ENCODE assay signal across 20 cellular contexts in genomic region chr11:74000770-74001169, GRCh38. TPM values are rescaled to one million over a fixed set of nuclear protein-coding genes. Genes with fewer than 3 reads are reported as not detected.
DNase-seq lines count a peak whose midpoint lies in the region; ATAC-seq and TF ChIP-seq lines count a peak whose summit lies in the region.
"Had no signal": no experiment of that assay in that cellular context is flagged by ENCODE, and none has a peak within 500 bp of the region (broad histone marks: within the 10 kb centered on the region; RNA-seq: fewer than 3 reads in every experiment).

No MANE protein-coding gene starts in this region.

- no peak for ATAC-seq in natural killer cell
- no peak for ATAC-seq in HG02798 (IDR thresholded peaks at IDR 0.05; ENCODE audit: poor library complexity, unreplicated experiment)
- ATAC-seq: A549 had no signal

- no peak for TF ChIP-seq CTCF in coronary artery (IDR thresholded peaks at IDR 0.05)
- no peak for TF ChIP-seq CTCF in natural killer cell (IDR thresholded peaks at IDR 0.05)

- peak overlapping the region; percentile 91 to 93 for H3K27ac Mint-ChIP-seq in natural killer cell
- H3K27ac Mint-ChIP-seq: H9 had no signal

- H3K27ac ChIP-seq in coronary artery (no peak overlapping the region), temporal lobe (ENCODE audit: low read depth, low read length) (peak overlapping the region; percentile 3)
- H3K27ac ChIP-seq: A549 had no signal

- no peak overlapping the region for H3K4me3 ChIP-seq in coronary artery
- H3K4me3 ChIP-seq: A549, MG63 had no signal

- no peaks in the 10 kb centered on the region for H3K9me3 Mint-ChIP-seq in natural killer cell
- H3K9me3 Mint-ChIP-seq: CD4-positive, CD25-positive, alpha-beta regulatory T cell; H9 had no signal

- H3K4me3 Mint-ChIP-seq in natural killer cell = peak overlapping the region; percentile 83
- H3K4me3 Mint-ChIP-seq: H9 had no signal

- intact Hi-C loops in natural killer cell (cut with micrococcal nuclease) = no loop called here

- peak; percentile 33 for DNase-seq in activated effector memory CD4-positive, alpha-beta T cell treated with anti-CD3 and anti-CD28 coated beads, Interleukin-2, amount 50 U/mL, for 16 hours
- no peak for DNase-seq in activated effector memory CD4-positive, alpha-beta T cell treated with Interleukin-2 at 50 U/mL for 16 hours
- peak; percentile 35 for DNase-seq in coronary artery (ENCODE audit: low spot score)
- DNase-seq in natural killer cell = no peak
- DNase-seq in midbrain (lab: John Stamatoyannopoulos, UW) = no peak
- DNase-seq in C1 segment of cervical spinal cord (lab: John Stamatoyannopoulos, UW) = no peak
- DNase-seq: CD4-positive, CD25-positive, alpha-beta regulatory T cell; DMS53; H9; Karpas-422; MG63; NCI-H1092 treated with DMSO at 0.1 percent for 48 hours; NCI-H1694 treated with DMSO at 0.1 percent for 48 hours; NCI-H2107; NCI-H69; OCI-M1; SHP77 treated with DMSO at 0.1 percent for 48 hours had no signal

- H3K4me1 Mint-ChIP-seq in natural killer cell = peaks cover 79 to 90% of the 10 kb centered on the region in 2 donors

- H3K27me3 Mint-ChIP-seq in natural killer cell (ENCODE audit: low read depth in 2 of 2) = no peaks in the 10 kb centered on the region
- H3K27me3 Mint-ChIP-seq: CD4-positive, CD25-positive, alpha-beta regulatory T cell had no signal

- H3K36me3 Mint-ChIP-seq in natural killer cell = no peaks in the 10 kb centered on the region

RNA-seq across cellular contexts. Expression of gene UCP3, which starts 8.1 kb away (rescaled TPM):
- 1 to 10 TPM; 7.8 to 8.6 (median 8.5) TPM for total RNA-seq in natural killer cell
- total RNA-seq in temporal lobe = 0.98 TPM

RNA-seq across cellular contexts. Expression of gene UCP2, which starts 18.1 kb away (rescaled TPM):
- total RNA-seq in natural killer cell (100 to 1,000 TPM; 463 to 946 (median 562) TPM), temporal lobe (3.7 TPM)

RNA-seq across cellular contexts. Expression of gene DNAJB13, which starts 49.9 kb away (rescaled TPM):
- total RNA-seq in natural killer cell (under 1 TPM in 1 of 3 donors, not detected in 2; 0.45 TPM), temporal lobe (0.25 TPM)
- total RNA-seq: CD4-positive, CD25-positive, alpha-beta regulatory T cell; H9 had no signal

Comparison
In these comparisons a context has a peak if more than half of its experiments do, and no peak if none do; other contexts are left out.
1. DNase-seq: peak in activated effector memory CD4-positive, alpha-beta T cell treated with anti-CD3 and anti-CD28 coated beads, Interleukin-2, amount 50 U/mL, for 16 hours (single experiment) and coronary artery (single experiment); none in activated effector memory CD4-positive, alpha-beta T cell treated with Interleukin-2 at 50 U/mL for 16 hours (single experiment), natural killer cell (single experiment), midbrain (single experiment) and C1 segment of cervical spinal cord (0 of 14).
2. RNA of gene UCP2, which starts 18.1 kb away (total RNA-seq): 463 to 946 TPM in natural killer cell; 3.7 TPM in temporal lobe (single experiment); every median in the first group is over 10 times any median in the second.